Comparison of ENCODE assay signal across 12 cellular contexts in the genomic region with DNA sequence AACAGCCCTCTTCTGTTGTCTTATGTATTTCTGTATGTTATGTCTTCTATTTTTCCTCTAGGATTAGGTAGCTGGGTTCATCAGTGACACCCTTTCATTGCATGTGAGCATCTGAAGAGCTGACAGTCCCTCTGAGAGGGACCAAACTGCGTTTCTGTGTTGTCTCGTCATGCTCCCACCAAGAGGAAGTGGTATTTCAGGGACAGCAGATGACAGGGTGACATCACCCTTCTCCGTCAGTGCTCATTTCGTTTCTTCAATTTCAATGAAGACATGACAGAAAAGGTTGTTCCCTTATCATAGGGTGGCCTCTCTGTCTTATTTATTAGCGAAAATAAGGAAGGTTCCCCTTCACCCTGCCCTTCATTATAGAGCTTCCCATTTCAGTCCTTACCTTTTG.
DNase-seq lines count a peak whose midpoint lies in the region; ATAC-seq, FAIRE-seq and TF ChIP-seq lines count a peak whose summit lies in the region.
"Had no signal": no experiment of that assay in that cellular context is flagged by ENCODE, and none has a peak within 500 bp of the region (broad histone marks: within the 10 kb centered on the region; RNA-seq: fewer than 3 reads in every experiment).

No MANE protein-coding gene starts in this region.

- FAIRE-seq in urothelium cell line (lab: Jason Lieb, UNC) = no peak

- H3K4me1 Mint-ChIP-seq in mesothelial cell of epicardium = peaks cover 6% of the 10 kb centered on the region
- H3K4me1 Mint-ChIP-seq: GM23338 had no signal

- no peak overlapping the region for H3K4me3 ChIP-seq in foreskin fibroblast (ENCODE audit: low read depth in 1 of 2, low read length in 2 of 2)
- H3K4me3 ChIP-seq: GM23338, vagina had no signal

- TF ChIP-seq CTCF in GM13976 (IDR thresholded peaks at IDR 0.05; ENCODE audit: borderline replicate concordance, control extremely low read depth, extremely low read depth, insufficient read depth, missing control alignments) = no peak
- TF ChIP-seq CTCF in mesothelial cell of epicardium (IDR thresholded peaks at IDR 0.05; ENCODE audit: unreplicated experiment) = no peak
- TF ChIP-seq CTCF in foreskin fibroblast (IDR thresholded peaks at IDR 0.05; ENCODE audit: low read depth, low read length) = no peak

- H3K4me3 Mint-ChIP-seq in mesothelial cell of epicardium = no peak overlapping the region
- H3K4me3 Mint-ChIP-seq: GM23338 had no signal

- H3K36me3 Mint-ChIP-seq in mesothelial cell of epicardium = peaks cover 1% of the 10 kb centered on the region

- H3K27me3 Mint-ChIP-seq in mesothelial cell of epicardium (ENCODE audit: low read depth) = no peaks in the 10 kb centered on the region

- no peaks in the 10 kb centered on the region for H3K9me3 Mint-ChIP-seq in mesothelial cell of epicardium
- H3K9me3 Mint-ChIP-seq: GM23338 had no signal

- peak; percentile 30 for DNase-seq in GM13976 (ENCODE audit: low spot score)
- DNase-seq in germinal center (ENCODE audit: low spot score) = peak; percentile 10
- DNase-seq in urothelium cell line (ENCODE audit: low spot score) = no peak
- DNase-seq in mesothelial cell of epicardium (ENCODE audit: low spot score in 2 of 2, unreplicated experiment in 2 of 2) = no peak
- no peak for DNase-seq in foreskin fibroblast
- DNase-seq in NCI-H2107 (lab: John Stamatoyannopoulos, UW) = no peak
- DNase-seq: activated effector memory CD4-positive, alpha-beta T cell treated with Interleukin-2 at 50 U/mL for 16 hours; DMS 273 treated with DMSO at 0.1 percent for 48 hours had no signal

- no peak overlapping the region for H3K27ac Mint-ChIP-seq in mesothelial cell of epicardium
- H3K27ac Mint-ChIP-seq: GM23338 had no signal

- ATAC-seq in GM21381 (IDR thresholded peaks at IDR 0.05; ENCODE audit: unreplicated experiment) = peak; percentile 46
- peak; percentile 71 for ATAC-seq in HG03460 (IDR thresholded peaks at IDR 0.05; ENCODE audit: unreplicated experiment)
- ATAC-seq: GM23338 had no signal

- in situ Hi-C loops in GM13976 (cut with MboI; ENCODE audit: low sequenced_read_pairs, unreplicated experiment) = no loop called here

Comparison
In these comparisons a context has a peak if more than half of its experiments do, and no peak if none do; other contexts are left out.
1. DNase-seq: peak in GM13976 (single experiment) and germinal center (single experiment); none in urothelium cell line (single experiment), mesothelial cell of epicardium (0 of 2), foreskin fibroblast (0 of 2) and NCI-H2107 (single experiment).